In genomic region chr7:136179829-136180721, GRCh38 we compare ENCODE assay signal across 19 cellular contexts.
"Had no signal": no experiment of that assay in that cellular context is flagged by ENCODE, and none has a peak within 500 bp of the region (broad histone marks: within the 10 kb centered on the region; RNA-seq: fewer than 3 reads in every experiment).

No MANE protein-coding gene starts in this region.

- H3K4me1 Mint-ChIP-seq: activated T-helper 17 cell treated with anti-CD3 and anti-CD28 coated beads, Interleukin-2, amount 50 U/mL, for 72 hours; immature natural killer cell had no signal

- H3K9me3 ChIP-seq: pancreas, suprapubic skin had no signal

- H3K9me3 Mint-ChIP-seq: type B pancreatic cell had no signal

- H3K36me3 ChIP-seq: pancreas, suprapubic skin had no signal

- DNase-seq: activated CD4-positive, alpha-beta T cell treated with anti-CD3 and anti-CD28 coated beads, Interleukin-2, amount 50 U/mL, for 1 hour; activated naive CD4-positive, alpha-beta T cell treated with Interleukin-2 at 50 U/mL for 16 hours; aorta; effector memory CD8-positive, alpha-beta T cell; foreskin melanocyte; midbrain; pancreas; stimulated activated CD4-positive, alpha-beta T cell treated with anti-CD3 and anti-CD28 coated beads, Interleukin-15, amount 100 ng/mL, for 24 hours; stimulated activated CD4-positive, alpha-beta T cell treated with anti-CD3 and anti-CD28 coated beads, Interleukin-4, amount 100 ng/mL, for 1 hour; stimulated activated naive CD8-positive, alpha-beta T cell treated with anti-CD3 and anti-CD28 coated beads, Interleukin-15, Interleukin-2, amounts not matched to agents 100 U/mL and 50 U/mL, for 24 hours; T-helper 17 cell had no signal

- H3K36me3 Mint-ChIP-seq: type B pancreatic cell had no signal

- H3K27me3 Mint-ChIP-seq: activated T-helper 17 cell treated with anti-CD3 and anti-CD28 coated beads, Interleukin-2, amount 50 U/mL, for 72 hours; dendritic cell treated with granulocyte-macrophage colony-stimulating factor and Interleukin-4, amounts not matched to agents 40 ng/mL and 50 ng/mL, for 4 days; effector memory CD8-positive, alpha-beta T cell; T-helper 17 cell; type B pancreatic cell had no signal

- H3K4me1 ChIP-seq: pancreas, suprapubic skin had no signal

- H3K27ac Mint-ChIP-seq: dendritic cell treated with granulocyte-macrophage colony-stimulating factor and Interleukin-4, amounts not matched to agents 40 ng/mL and 50 ng/mL, for 4 days; T-helper 17 cell; type B pancreatic cell had no signal

- ATAC-seq: activated T-helper 17 cell treated with anti-CD3 and anti-CD28 coated beads, Interleukin-2, amount 50 U/mL, for 72 hours; pancreas; T-helper 17 cell had no signal

- H3K4me3 ChIP-seq: lung, pancreas, skin epidermis, suprapubic skin had no signal

- H3K27me3 ChIP-seq: pancreas, suprapubic skin had no signal

- H3K4me3 Mint-ChIP-seq: activated T-helper 17 cell treated with anti-CD3 and anti-CD28 coated beads, Interleukin-2, amount 50 U/mL, for 72 hours; dendritic cell treated with granulocyte-macrophage colony-stimulating factor and Interleukin-4, amounts not matched to agents 40 ng/mL and 50 ng/mL, for 4 days; effector memory CD8-positive, alpha-beta T cell; immature natural killer cell; T-helper 17 cell; type B pancreatic cell had no signal

- H3K27ac ChIP-seq: epithelial cell of prostate, pancreas, skin epidermis, suprapubic skin had no signal
